ENCODE assay signal across 7 cellular contexts in the genomic region with DNA sequence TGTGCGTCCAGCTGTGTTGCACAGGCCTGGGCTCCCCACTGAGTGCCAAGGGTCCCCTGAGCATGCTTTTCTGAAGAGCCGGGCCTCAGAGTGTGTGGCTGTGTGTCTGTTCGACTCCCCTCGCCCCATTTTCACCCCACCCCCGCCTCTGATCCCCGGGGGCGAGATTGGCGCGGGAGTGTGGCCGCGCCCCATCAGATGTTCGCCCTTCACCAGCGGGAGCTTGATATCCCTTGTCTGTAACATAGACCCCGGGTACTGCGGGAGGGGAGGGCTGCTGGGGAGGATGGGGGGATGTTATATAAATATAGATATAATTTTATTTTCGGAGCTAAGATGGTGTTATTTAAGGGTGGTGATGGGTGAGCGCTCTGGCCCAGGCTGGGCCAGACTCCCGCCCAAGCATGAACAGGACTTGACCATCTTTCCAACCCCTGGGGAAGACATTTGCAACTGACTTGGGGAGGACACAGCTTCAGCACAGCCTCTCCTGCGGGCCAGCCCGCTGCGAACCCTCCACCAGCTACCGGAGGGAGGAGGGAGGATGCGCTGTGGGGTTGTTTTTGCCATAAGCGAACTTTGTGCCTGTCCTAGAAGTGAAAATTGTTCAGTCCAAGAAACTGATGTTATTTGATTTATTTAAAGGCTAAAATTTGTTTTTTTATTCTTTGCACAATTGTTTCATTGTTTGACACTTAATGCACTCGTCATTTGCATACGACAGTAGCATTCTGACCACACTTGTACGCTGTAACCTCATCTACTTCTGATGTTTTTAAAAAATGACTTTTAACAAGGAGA. TPM values are rescaled to one million over a fixed set of nuclear protein-coding genes. Genes with fewer than 3 reads are reported as not detected.
DNase-seq lines count a peak whose midpoint lies in the region; ATAC-seq and TF ChIP-seq lines count a peak whose summit lies in the region.

No MANE protein-coding gene starts in this region.

- H3K4me3 ChIP-seq in right cardiac atrium (ENCODE audit: low read length) (peak overlapping the region; percentile 72), psoas muscle (peak overlapping the region; percentile 98)

- H3K9me3 ChIP-seq in right cardiac atrium (ENCODE audit: control insufficient read depth, low read length) (no peaks in the 10 kb centered on the region), psoas muscle (no peaks in the 10 kb centered on the region)

- H3K27ac ChIP-seq in right cardiac atrium (ENCODE audit: low read length), result peak overlapping the region; percentile 90
- H3K27ac ChIP-seq in psoas muscle, result peak overlapping the region; percentile 99

- 9% methylated on average over 27 of the region's 27 CpGs for WGBS in right cardiac atrium
- 22 to 34% (median 23%) methylated on average over 26 to 27 of the region's 27 CpGs for WGBS in psoas muscle, 3 donors

- peaks cover 43% of the 10 kb centered on the region for H3K27me3 Mint-ChIP-seq in activated CD4-positive, alpha-beta memory T cell treated with anti-CD3 and anti-CD28 coated beads, Interleukin-2, amount 10 ng/mL, durations not matched to agents 7 days and 5 days

- no peaks in the 10 kb centered on the region for H3K27me3 ChIP-seq in right cardiac atrium (ENCODE audit: control insufficient read depth, insufficient read depth)
- H3K27me3 ChIP-seq in psoas muscle (ENCODE audit: insufficient read depth in 3 of 3, low read length in 2 of 3), result no peaks in the 10 kb centered on the region

- POLR2A ChIA-PET in HEK293T (lab: Yijun Ruan, JAX), result interaction anchor here (0.6 to 7.9 kb wide), 41 partner anchors 9 to 209 kb away, joined by 3 to 99 read pairs (median 8); a partner anchor contains a TSS
- POLR2A ChIA-PET in activated CD4-positive, alpha-beta memory T cell treated with anti-CD3 and anti-CD28 coated beads, Interleukin-2, amount 10 ng/mL, durations not matched to agents 7 days and 5 days (lab: Charles Lee), result interaction anchor here (1.1 to 2.7 kb wide), 6 partner anchors 9 to 203 kb away, joined by 3 to 25 read pairs (median 8); a partner anchor contains a TSS

- peaks cover 10% of the 10 kb centered on the region for H3K4me1 Mint-ChIP-seq in activated CD4-positive, alpha-beta memory T cell treated with anti-CD3 and anti-CD28 coated beads, Interleukin-2, amount 10 ng/mL, durations not matched to agents 7 days and 5 days

- H3K36me3 Mint-ChIP-seq in activated CD4-positive, alpha-beta memory T cell treated with anti-CD3 and anti-CD28 coated beads, Interleukin-2, amount 10 ng/mL, durations not matched to agents 7 days and 5 days (ENCODE audit: low read depth), result no peaks in the 10 kb centered on the region

- no peaks in the 10 kb centered on the region for H3K9me3 Mint-ChIP-seq in activated CD4-positive, alpha-beta memory T cell treated with anti-CD3 and anti-CD28 coated beads, Interleukin-2, amount 10 ng/mL, durations not matched to agents 7 days and 5 days

- no peak for TF ChIP-seq CTCF in psoas muscle (IDR thresholded peaks at IDR 0.05)

- H3K36me3 ChIP-seq in psoas muscle (ENCODE audit: insufficient read depth in 1 of 2, low read depth in 1 of 2), result peaks cover 0 to 14% of the 10 kb centered on the region in 2 donors

- H3K4me3 Mint-ChIP-seq in activated CD4-positive, alpha-beta memory T cell treated with anti-CD3 and anti-CD28 coated beads, Interleukin-2, amount 10 ng/mL, durations not matched to agents 7 days and 5 days, result peak overlapping the region; percentile 72

- H3K27ac Mint-ChIP-seq in activated CD4-positive, alpha-beta memory T cell treated with anti-CD3 and anti-CD28 coated beads, Interleukin-2, amount 10 ng/mL, durations not matched to agents 7 days and 5 days, result no peak overlapping the region

- ATAC-seq in right cardiac atrium (no peak), psoas muscle (no peak), HG03025 (IDR thresholded peaks at IDR 0.05; ENCODE audit: low FRiP score, unreplicated experiment) (no peak)

- CTCF ChIA-PET in HEK293T (lab: Yijun Ruan, JAX), result interaction anchor here (0.6 to 1.7 kb wide), 5 partner anchors 40 to 194 kb away, joined by 3 to 4 read pairs (median 3); no protein-coding TSS in a partner anchor
- CTCF ChIA-PET in activated CD4-positive, alpha-beta memory T cell treated with anti-CD3 and anti-CD28 coated beads, Interleukin-2, amount 10 ng/mL, durations not matched to agents 7 days and 5 days (lab: Charles Lee), result interaction anchor here (1.4 to 5.1 kb wide), 6 partner anchors 11 to 202 kb away, joined by 3 to 46 read pairs (median 16); a partner anchor contains a TSS

- H3K4me1 ChIP-seq in right cardiac atrium (ENCODE audit: control insufficient read depth, insufficient read depth, low read length), result peaks cover 5% of the 10 kb centered on the region
- peaks cover 17% of the 10 kb centered on the region for H3K4me1 ChIP-seq in psoas muscle

- intact Hi-C loops in right cardiac atrium (cut with DNase I), result loop anchor here (5.0 kb wide), 3 partner anchors 129 to 189 kb away; no protein-coding TSS in a partner anchor
- intact Hi-C loops in psoas muscle (cut with DNase I), result loop anchor here in 1 of 2 donors (5.0 kb wide), 1 partner anchor 89 kb away; no protein-coding TSS in a partner anchor

- DNase-seq in HEK293T (ENCODE audit: extremely low spot score) (peak; percentile 29), right cardiac atrium (peak in 2 of 3 donors; percentile 63 to 71), psoas muscle (peak in 1 of 2 donors; percentile 54), DMS53 (lab: John Stamatoyannopoulos, UW) (no peak), GM19240 (ENCODE audit: insufficient read length, low spot score) (no peak)
- DNase-seq in activated CD4-positive, alpha-beta memory T cell treated with anti-CD3 and anti-CD28 coated beads, Interleukin-2, amount 10 ng/mL, durations not matched to agents 7 days and 5 days, result peak; percentile 16

TF ChIP-seq in HEK293T, 16 proteins besides CTCF, POLR2A, EP300 and RAD21:
- TF ChIP-seq FOXK2 (IDR thresholded peaks at IDR 0.05) (no peak), TARDBP (IDR thresholded peaks at IDR 0.05) (no peak), ZNF384 (IDR thresholded peaks at IDR 0.05) (no peak), HDGF (IDR thresholded peaks at IDR 0.05; ENCODE audit: borderline replicate concordance) (no peak), ARNT (IDR thresholded peaks at IDR 0.05) (no peak), SUZ12 (IDR thresholded peaks at IDR 0.05) (no peak), BHLHE40 (IDR thresholded peaks at IDR 0.05; ENCODE audit: borderline replicate concordance) (no peak), LEF1 (IDR thresholded peaks at IDR 0.05; ENCODE audit: borderline replicate concordance) (no peak), L3MBTL2 (conservative IDR thresholded peaks at IDR 0.05) (no peak), NFRKB (IDR thresholded peaks at IDR 0.05) (no peak), FOXA1 (IDR thresholded peaks at IDR 0.05) (no peak), FOXM1 (IDR thresholded peaks at IDR 0.05; ENCODE audit: borderline replicate concordance) (no peak), ELF4 (IDR thresholded peaks at IDR 0.05) (no peak), SP1 (IDR thresholded peaks at IDR 0.05) (no peak), CTBP1 (IDR thresholded peaks at IDR 0.05; ENCODE audit: borderline replicate concordance) (no peak)
- TF ChIP-seq, protein P1, sequence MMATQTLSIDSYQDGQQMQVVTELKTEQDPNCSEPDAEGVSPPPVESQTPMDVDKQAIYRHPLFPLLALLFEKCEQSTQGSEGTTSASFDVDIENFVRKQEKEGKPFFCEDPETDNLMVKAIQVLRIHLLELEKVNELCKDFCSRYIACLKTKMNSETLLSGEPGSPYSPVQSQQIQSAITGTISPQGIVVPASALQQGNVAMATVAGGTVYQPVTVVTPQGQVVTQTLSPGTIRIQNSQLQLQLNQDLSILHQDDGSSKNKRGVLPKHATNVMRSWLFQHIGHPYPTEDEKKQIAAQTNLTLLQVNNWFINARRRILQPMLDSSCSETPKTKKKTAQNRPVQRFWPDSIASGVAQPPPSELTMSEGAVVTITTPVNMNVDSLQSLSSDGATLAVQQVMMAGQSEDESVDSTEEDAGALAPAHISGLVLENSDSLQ (IDR thresholded peaks at IDR 0.05), result no peak
TF ChIP-seq in HEK293T: peak in this region for 0.

RNA-seq across cellular contexts. Expression of a gene that starts 1.6 kb away (rescaled TPM):
- 10 to 100 TPM; 14.0 to 14.4 TPM for total RNA-seq in activated CD4-positive, alpha-beta memory T cell treated with anti-CD3 and anti-CD28 coated beads, Interleukin-2, amount 10 ng/mL, durations not matched to agents 7 days and 5 days
- 100 to 1,000 TPM; 141 to 365 (median 217) TPM for total RNA-seq in right cardiac atrium
- polyA plus RNA-seq in right cardiac atrium, result 315 TPM
- total RNA-seq in psoas muscle, result 100 to 1,000 TPM; 111 to 370 (median 154) TPM
- 100 to 1,000 TPM; 120 to 669 (median 345) TPM for polyA plus RNA-seq in psoas muscle

Comparison
In these comparisons a context has a peak if more than half of its experiments do, and no peak if none do; other contexts are left out.
1. DNase-seq: peak in HEK293T (single experiment), activated CD4-positive, alpha-beta memory T cell treated with anti-CD3 and anti-CD28 coated beads, Interleukin-2, amount 10 ng/mL, durations not matched to agents 7 days and 5 days (single experiment) and right cardiac atrium (2 of 3); none in DMS53 (single experiment) and GM19240 (single experiment).
2. RNA of a gene that starts 1.6 kb away (total RNA-seq): 141 to 365 TPM in right cardiac atrium and 111 to 370 TPM in psoas muscle; 14.0 to 14.4 TPM in activated CD4-positive, alpha-beta memory T cell treated with anti-CD3 and anti-CD28 coated beads, Interleukin-2, amount 10 ng/mL, durations not matched to agents 7 days and 5 days; every median in the first group is over 4 times any median in the second.